Comparison of ENCODE assay signal across 17 cellular contexts in genomic region chr16:9079430-9079812, GRCh38. TPM values are rescaled to one million over a fixed set of nuclear protein-coding genes. Genes with fewer than 3 reads are reported as not detected.
A peak's percentile ranks its signal among the peaks of the same experiment; 100 is the strongest.
DNase-seq lines count a peak whose midpoint lies in the region; ATAC-seq, FAIRE-seq and TF ChIP-seq lines count a peak whose summit lies in the region.
"Had no signal": no experiment of that assay in that cellular context is flagged by ENCODE, and none has a peak within 500 bp of the region (broad histone marks: within the 10 kb centered on the region; RNA-seq: fewer than 3 reads in every experiment).

No MANE protein-coding gene starts in this region.

- no TSS peak for BruUV-seq in OCI-LY7 (replicated peaks; lab: Mats Ljungman, UMichigan)

- H3K4me3 ChIP-seq in OCI-LY7 (ENCODE audit: low read depth, low read length, poor library complexity, severe bottlenecking) (no peak overlapping the region), right atrium auricular region (no peak overlapping the region)
- H3K4me3 ChIP-seq: sigmoid colon had no signal

- H3K36me3 Mint-ChIP-seq in activated T-cell treated with anti-CD3 and anti-CD28 coated beads, Interleukin-2, amount 50 U/mL, for 72 hours (ENCODE audit: insufficient read depth in 2 of 2): peaks cover 8 to 14% of the 10 kb centered on the region in 2 donors
- peaks cover 15% of the 10 kb centered on the region for H3K36me3 Mint-ChIP-seq in activated naive CD8-positive, alpha-beta T cell treated with anti-CD3 and anti-CD28 coated beads for 36 hours
- H3K36me3 Mint-ChIP-seq in stimulated activated effector memory CD8-positive, alpha-beta T cell treated with anti-CD3 and anti-CD28 coated beads, Interleukin-12 subunit alpha, Interleukin-12 subunit beta, amount 100 ng/mL, for 72 hours: peaks cover 7% of the 10 kb centered on the region

- POLR2A ChIA-PET in OCI-LY7 (lab: Charles Lee): interaction anchor here (1.3 to 5.3 kb wide), 3 partner anchors 11 to 18 kb away, joined by 5 to 46 read pairs (median 6); partner anchors contain the start of gene HAPSTR1

- TF ChIP-seq POLR2A in GM12891 (IDR thresholded peaks at IDR 0.05; ENCODE audit: low read depth, low read length): no peak

- H3K9me2 ChIP-seq in OCI-LY7 (ENCODE audit: insufficient read depth, low read length): no peaks in the 10 kb centered on the region
- H3K9me2 ChIP-seq: SK-N-SH had no signal

- no peaks in the 10 kb centered on the region for H3K36me3 ChIP-seq in OCI-LY7 (ENCODE audit: insufficient read depth, low read length)
- no peaks in the 10 kb centered on the region for H3K36me3 ChIP-seq in right atrium auricular region
- H3K36me3 ChIP-seq: sigmoid colon had no signal

- no peaks in the 10 kb centered on the region for H3K27me3 ChIP-seq in right atrium auricular region
- H3K27me3 ChIP-seq: sigmoid colon had no signal

- no peaks in the 10 kb centered on the region for H3K9me3 ChIP-seq in OCI-LY7 (ENCODE audit: low read length)
- H3K9me3 ChIP-seq in right atrium auricular region: no peaks in the 10 kb centered on the region
- H3K9me3 ChIP-seq: sigmoid colon, SK-N-SH had no signal

- peaks cover 43% of the 10 kb centered on the region for H3K4me1 Mint-ChIP-seq in activated T-cell treated with anti-CD3 and anti-CD28 coated beads, Interleukin-2, amount 50 U/mL, for 72 hours (ENCODE audit: low read depth)
- H3K4me1 Mint-ChIP-seq in activated naive CD8-positive, alpha-beta T cell treated with anti-CD3 and anti-CD28 coated beads for 36 hours: peaks cover 28% of the 10 kb centered on the region
- peaks cover 27% of the 10 kb centered on the region for H3K4me1 Mint-ChIP-seq in stimulated activated effector memory CD8-positive, alpha-beta T cell treated with anti-CD3 and anti-CD28 coated beads, Interleukin-12 subunit alpha, Interleukin-12 subunit beta, amount 100 ng/mL, for 72 hours

- no peak for TF ChIP-seq CTCF in OCI-LY7 (conservative IDR thresholded peaks at IDR 0.05; ENCODE audit: low read length)
- TF ChIP-seq CTCF in right atrium auricular region (IDR thresholded peaks at IDR 0.05): no peak

- CTCF ChIA-PET in OCI-LY7 (lab: Charles Lee; ENCODE audit: unreplicated experiment): no interaction called here

- peaks cover 0 to 5% of the 10 kb centered on the region in 2 donors for H3K9me3 Mint-ChIP-seq in activated T-cell treated with anti-CD3 and anti-CD28 coated beads, Interleukin-2, amount 50 U/mL, for 72 hours
- H3K9me3 Mint-ChIP-seq in activated naive CD8-positive, alpha-beta T cell treated with anti-CD3 and anti-CD28 coated beads for 36 hours: peaks cover 10% of the 10 kb centered on the region
- peaks cover 3% of the 10 kb centered on the region for H3K9me3 Mint-ChIP-seq in stimulated activated effector memory CD8-positive, alpha-beta T cell treated with anti-CD3 and anti-CD28 coated beads, Interleukin-12 subunit alpha, Interleukin-12 subunit beta, amount 100 ng/mL, for 72 hours

- no peak overlapping the region for H3K4me2 ChIP-seq in OCI-LY7 (ENCODE audit: low read length)
- H3K4me2 ChIP-seq: KMS-11, SK-N-SH had no signal

- H3K4me1 ChIP-seq in OCI-LY7 (ENCODE audit: insufficient read depth, low read length, poor library complexity, severe bottlenecking): peaks cover 34% of the 10 kb centered on the region
- H3K4me1 ChIP-seq in right atrium auricular region: no peaks in the 10 kb centered on the region
- H3K4me1 ChIP-seq: sigmoid colon had no signal

- intact Hi-C loops in OCI-LY7 (cut with micrococcal nuclease; ENCODE audit: unreplicated experiment): loop anchor here (1.0 kb wide), 1 partner anchor 12 kb away; the partner anchor contains the start of gene HAPSTR1

- no peaks in the 10 kb centered on the region for H3K79me2 ChIP-seq in OCI-LY7 (ENCODE audit: insufficient read depth, low read depth, low read length)

- H4K20me1 ChIP-seq in OCI-LY7 (ENCODE audit: insufficient read depth, low read length): no peaks in the 10 kb centered on the region

- peak overlapping the region; percentile 39; the same call in 1 of the 2 replicates for H2AFZ ChIP-seq in OCI-LY7 (ENCODE audit: low read length)

- H3K4me3 Mint-ChIP-seq in activated T-cell treated with anti-CD3 and anti-CD28 coated beads, Interleukin-2, amount 50 U/mL, for 72 hours: no peak overlapping the region
- no peak overlapping the region for H3K4me3 Mint-ChIP-seq in activated naive CD8-positive, alpha-beta T cell treated with anti-CD3 and anti-CD28 coated beads for 36 hours
- H3K4me3 Mint-ChIP-seq in stimulated activated effector memory CD8-positive, alpha-beta T cell treated with anti-CD3 and anti-CD28 coated beads, Interleukin-12 subunit alpha, Interleukin-12 subunit beta, amount 100 ng/mL, for 72 hours: no peak overlapping the region

- H3K27ac Mint-ChIP-seq in activated T-cell treated with anti-CD3 and anti-CD28 coated beads, Interleukin-2, amount 50 U/mL, for 72 hours: peak overlapping the region; percentile 64
- peak overlapping the region; percentile 95 for H3K27ac Mint-ChIP-seq in activated naive CD8-positive, alpha-beta T cell treated with anti-CD3 and anti-CD28 coated beads for 36 hours
- peak overlapping the region; percentile 87 for H3K27ac Mint-ChIP-seq in stimulated activated effector memory CD8-positive, alpha-beta T cell treated with anti-CD3 and anti-CD28 coated beads, Interleukin-12 subunit alpha, Interleukin-12 subunit beta, amount 100 ng/mL, for 72 hours

- no peaks in the 10 kb centered on the region for H3K27me3 Mint-ChIP-seq in activated T-cell treated with anti-CD3 and anti-CD28 coated beads, Interleukin-2, amount 50 U/mL, for 72 hours (ENCODE audit: low read depth)
- H3K27me3 Mint-ChIP-seq in activated naive CD8-positive, alpha-beta T cell treated with anti-CD3 and anti-CD28 coated beads for 36 hours: no peaks in the 10 kb centered on the region

- FAIRE-seq in GM12891 (lab: Jason Lieb, UNC): no peak
- FAIRE-seq: D721Med, frontal cortex had no signal

- ATAC-seq in activated T-cell treated with anti-CD3 and anti-CD28 coated beads, Interleukin-2, amount 50 U/mL, for 72 hours (replicated peaks in 1 of 2): no peak
- ATAC-seq in stimulated activated effector memory CD8-positive, alpha-beta T cell treated with anti-CD3 and anti-CD28 coated beads, Interleukin-12 subunit alpha, Interleukin-12 subunit beta, amount 100 ng/mL, for 72 hours: no peak

- DNase-seq in activated T-cell treated with anti-CD3 and anti-CD28 coated beads, Interleukin-2, amount 50 U/mL, for 72 hours: no peak
- DNase-seq in activated T-cell treated with anti-CD3 and anti-CD28 coated beads, Interleukin-2, amount 50 U/mL, for 48 hours: no peak
- no peak for DNase-seq in OCI-LY7 (ENCODE audit: low spot score)
- DNase-seq in activated naive CD8-positive, alpha-beta T cell treated with anti-CD3 and anti-CD28 coated beads for 36 hours: no peak
- DNase-seq in stimulated activated effector memory CD8-positive, alpha-beta T cell treated with anti-CD3 and anti-CD28 coated beads, Interleukin-12 subunit alpha, Interleukin-12 subunit beta, amount 100 ng/mL, for 72 hours (ENCODE audit: low spot score in 2 of 2): no peak
- no peak for DNase-seq in GM12891 (ENCODE audit: insufficient read length, low spot score)
- DNase-seq in right atrium auricular region (ENCODE audit: low spot score): no peak
- DNase-seq: activated gamma-delta T cell; effector CD8-positive, alpha-beta T cell; hypothalamus; NCI-H1694; posterior cingulate gyrus; sigmoid colon; SK-N-SH had no signal

- H3K27ac ChIP-seq in OCI-LY7 (ENCODE audit: low read depth, low read length, poor library complexity, severe bottlenecking) (peak overlapping the region; percentile 22), right atrium auricular region (no peak overlapping the region)
- H3K27ac ChIP-seq: KMS-11, sigmoid colon had no signal

TF ChIP-seq in GM12891, 5 proteins besides CTCF, POLR2A, EP300 and RAD21:
- no peak for TF ChIP-seq POLR2AphosphoS5 (IDR thresholded peaks at IDR 0.05; ENCODE audit: low read depth, low read length)
- TF ChIP-seq POU2F2 (IDR thresholded peaks at IDR 0.05; ENCODE audit: low read depth, low read length): no peak
- no peak for TF ChIP-seq SPI1 (IDR thresholded peaks at IDR 0.05; ENCODE audit: low read depth, low read length)
- no peak for TF ChIP-seq PAX5 (IDR thresholded peaks at IDR 0.05; ENCODE audit: insufficient read depth, low read length, severe bottlenecking)
- TF ChIP-seq TAF1 (IDR thresholded peaks at IDR 0.05; ENCODE audit: low read depth, low read length): no peak
TF ChIP-seq in GM12891: peak in this region for 0.

RNA-seq across cellular contexts. Expression of gene HAPSTR1, which starts 12.0 kb away (rescaled TPM):
- total RNA-seq in activated T-cell treated with anti-CD3 and anti-CD28 coated beads, Interleukin-2, amount 50 U/mL, for 72 hours: 10 to 100 TPM; 81.5 to 82.3 TPM
- 50.9 and 51.5 TPM in 2 replicates for total RNA-seq in OCI-LY7 (2014; rRNA removed; shearing (Covaris generic))
- total RNA-seq in OCI-LY7 (2022) (71.5 and 77.9 TPM in 2 replicates), right atrium auricular region (10 to 100 TPM; 36.1 to 38.6 TPM)
- 10 to 100 TPM; 64.5 to 65.5 TPM for total RNA-seq in activated naive CD8-positive, alpha-beta T cell treated with anti-CD3 and anti-CD28 coated beads for 36 hours
- polyA plus RNA-seq in GM12891 (2012; ENCODE audit: low read depth, missing spikeins): 14.5 TPM
